ENCODE assay signal across 8 cellular contexts in the genomic region with DNA sequence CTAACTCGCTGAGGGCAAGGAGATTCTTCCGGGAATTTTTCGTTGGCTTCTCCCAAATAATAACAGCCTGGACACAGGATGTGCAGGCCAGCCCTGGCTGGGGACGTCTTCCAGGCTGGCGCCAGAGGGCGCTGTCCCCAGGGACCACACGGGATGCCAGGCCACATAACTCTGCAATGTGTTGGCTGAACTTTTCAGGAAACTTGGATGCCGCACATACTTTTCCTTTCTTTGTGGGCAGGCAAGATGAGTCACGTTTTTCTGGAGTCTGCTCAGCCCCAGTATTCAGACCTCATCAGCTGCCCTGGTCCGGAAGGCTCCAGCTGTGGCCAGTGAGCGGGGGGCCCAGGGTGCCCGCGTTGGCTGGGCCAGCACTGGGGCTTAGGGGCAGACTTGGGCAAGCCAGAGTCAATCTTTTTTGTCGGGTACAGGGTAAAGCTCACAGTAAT.
A peak's percentile ranks its signal among the peaks of the same experiment; 100 is the strongest.
DNase-seq lines count a peak whose midpoint lies in the region; ATAC-seq and TF ChIP-seq lines count a peak whose summit lies in the region.

No MANE protein-coding gene starts in this region.

- no peak overlapping the region for H3K4me3 ChIP-seq in fibroblast of villous mesenchyme (ENCODE audit: low read depth, low read length)

- peaks cover 29% of the 10 kb centered on the region for H3K4me1 Mint-ChIP-seq in neural crest cell

- TF ChIP-seq CTCF in fibroblast of villous mesenchyme (IDR thresholded peaks at IDR 0.05; ENCODE audit: insufficient read depth, low read depth, low read length) (peak; percentile 97), neural crest cell (conservative IDR thresholded peaks at IDR 0.05) (peak; percentile 84)

- DNase-seq in NCI-H82 (lab: John Stamatoyannopoulos, UW): peak; percentile 57
- DNase-seq in NCI-H82 treated with DMSO at 0.1 percent for 48 hours (lab: John Stamatoyannopoulos, UW; ENCODE audit: unreplicated experiment): no peak
- peak; percentile 94 for DNase-seq in SW480 (ENCODE audit: low spot score)
- peak; percentile 98 for DNase-seq in fibroblast of villous mesenchyme (ENCODE audit: low read depth)
- DNase-seq in neural crest cell (ENCODE audit: low read depth, low spot score): peak; percentile 73
- DNase-seq in SHP77 treated with DMSO at 0.1 percent for 48 hours (lab: John Stamatoyannopoulos, UW): no peak
- no peak for DNase-seq in activated gamma-delta T cell (lab: John Stamatoyannopoulos, UW)

- H3K4me3 Mint-ChIP-seq in neural crest cell: no peak overlapping the region

- no peaks in the 10 kb centered on the region for H3K27me3 Mint-ChIP-seq in neural crest cell (ENCODE audit: low read depth)

- H3K36me3 Mint-ChIP-seq in neural crest cell (ENCODE audit: low read depth): no peaks in the 10 kb centered on the region

- ATAC-seq in HG03460 (IDR thresholded peaks at IDR 0.05; ENCODE audit: unreplicated experiment): peak; percentile 50

- peak overlapping the region; percentile 80 for H3K27ac Mint-ChIP-seq in neural crest cell (ENCODE audit: unreplicated experiment)

- no peaks in the 10 kb centered on the region for H3K9me3 Mint-ChIP-seq in neural crest cell

Comparison
In these comparisons a context has a peak if more than half of its experiments do, and no peak if none do; other contexts are left out.
1. DNase-seq: peak in NCI-H82 (single experiment), SW480 (single experiment), fibroblast of villous mesenchyme (single experiment) and neural crest cell (single experiment); none in NCI-H82 treated with DMSO at 0.1 percent for 48 hours (single experiment), SHP77 treated with DMSO at 0.1 percent for 48 hours (single experiment) and activated gamma-delta T cell (single experiment).